22 cellular contexts compared by ENCODE assay signal in the genomic region with DNA sequence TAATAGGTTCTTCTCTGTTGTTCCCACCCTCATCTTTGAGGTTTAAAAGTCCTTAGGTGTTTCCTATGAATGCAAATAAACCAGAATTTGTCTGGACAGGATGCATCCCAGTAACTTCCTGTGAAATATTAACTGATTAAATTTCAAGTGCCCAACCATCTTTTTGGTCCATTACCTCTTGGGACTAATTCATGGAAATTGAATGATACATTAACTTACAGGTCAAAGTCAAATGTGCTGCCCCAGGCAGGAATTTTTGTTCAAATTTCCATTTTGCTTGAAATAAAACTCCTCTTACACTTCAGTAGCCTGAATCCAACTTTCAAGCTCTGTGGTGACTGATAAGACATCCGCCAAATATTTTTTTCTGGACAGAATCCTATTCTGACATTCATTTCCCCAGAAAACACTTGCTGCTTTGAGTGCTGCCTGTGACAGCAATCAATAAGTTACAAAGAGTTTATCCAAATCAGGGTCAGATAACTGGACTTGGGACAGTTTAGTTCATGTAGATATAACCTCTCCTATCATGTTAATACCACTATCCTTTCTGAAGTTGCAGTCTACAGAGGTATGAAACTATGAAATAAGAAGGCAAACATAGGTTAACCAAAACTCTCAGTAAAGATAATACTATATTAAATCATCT.
"Had no signal": no experiment of that assay in that cellular context is flagged by ENCODE, and none has a peak within 500 bp of the region (broad histone marks: within the 10 kb centered on the region; RNA-seq: fewer than 3 reads in every experiment).

No MANE protein-coding gene starts in this region.

- H3K4me3 ChIP-seq: body of pancreas, K562 had no signal

- DNase-seq: activated CD4-positive, alpha-beta T cell treated with anti-CD3 and anti-CD28 coated beads for 48 hours; activated CD4-positive, alpha-beta T cell treated with anti-CD3 and anti-CD28 coated beads, Interleukin-2, amount 50 U/mL, for 4 hours; activated CD4-positive, CD25-positive, alpha-beta regulatory T cell treated with anti-CD3 and anti-CD28 coated beads, Interleukin-2, amount 50 U/mL, for 72 hours; activated CD8-positive, alpha-beta memory T cell treated with anti-CD3 and anti-CD28 coated beads, Interleukin-2, amount 50 U/mL, for 48 hours; activated CD8-positive, alpha-beta T cell treated with anti-CD3 and anti-CD28 coated beads, Interleukin-2, amount 10 ng/mL, durations not matched to agents 7 days and 5 days; activated T-cell treated with anti-CD3 and anti-CD28 coated beads, Interleukin-2, amount 50 U/mL, for 1 hour; aorta; body of pancreas; Karpas-422; MM.1S; NCI-H1105; NCI-H1436; NCI-H1694 treated with DMSO at 0.1 percent for 48 hours; NCI-H2081; NCI-H510A treated with DMSO at 0.1 percent for 48 hours; NCI-H69; PC-3; SIG-M5; T-helper 17 cell; T-helper 9 cell had no signal

- ATAC-seq: activated CD8-positive, alpha-beta T cell treated with anti-CD3 and anti-CD28 coated beads, Interleukin-2, amount 10 ng/mL, durations not matched to agents 7 days and 5 days; body of pancreas; K562; PC-3; T-helper 17 cell; WTC11 had no signal

- H3K27ac ChIP-seq: body of pancreas had no signal

- H3K4me1 ChIP-seq: body of pancreas had no signal

- H3K27me3 ChIP-seq: body of pancreas had no signal
